ENCODE assay signal across 10 cellular contexts in the genomic region with DNA sequence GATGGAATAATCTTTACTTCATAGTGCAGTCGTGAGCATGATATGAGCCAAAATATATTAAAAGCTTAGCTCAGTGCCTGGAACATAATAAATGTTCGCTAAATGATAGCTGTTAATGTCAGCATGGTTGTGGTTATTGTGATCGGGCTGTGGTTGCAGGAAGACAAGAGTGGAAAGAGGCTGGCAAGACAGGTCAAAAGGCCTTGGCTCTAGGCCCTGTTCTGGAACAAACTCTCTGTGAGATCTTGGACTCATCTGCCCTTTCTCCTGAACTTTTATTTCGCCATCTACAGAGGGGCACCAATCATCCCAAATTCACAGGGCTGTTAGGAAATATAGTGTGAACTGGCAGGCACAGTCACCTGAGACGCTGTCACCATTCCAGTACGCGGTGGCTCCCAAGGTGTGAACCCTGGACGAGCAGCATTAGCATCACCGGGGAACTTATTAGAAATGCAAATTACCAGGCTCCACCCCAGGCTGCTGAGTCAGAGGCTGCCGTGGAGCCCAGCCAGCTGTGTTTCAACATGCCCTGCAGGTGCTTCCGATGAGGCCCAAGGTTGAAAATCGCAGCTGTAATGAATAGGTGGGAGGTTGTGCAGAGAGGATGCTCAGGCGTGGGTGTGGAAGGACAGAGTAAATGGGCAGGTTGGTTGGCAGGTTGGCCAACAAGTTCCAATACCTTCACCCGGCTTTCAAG. TPM values are rescaled to one million over a fixed set of nuclear protein-coding genes. Genes with fewer than 3 reads are reported as not detected.
DNase-seq lines count a peak whose midpoint lies in the region; ATAC-seq and TF ChIP-seq lines count a peak whose summit lies in the region.
"Had no signal": no experiment of that assay in that cellular context is flagged by ENCODE, and none has a peak within 500 bp of the region (broad histone marks: within the 10 kb centered on the region; RNA-seq: fewer than 3 reads in every experiment).

No MANE protein-coding gene starts in this region.

- peaks cover 25 to 49% of the 10 kb centered on the region in 2 donors for H3K4me1 Mint-ChIP-seq in natural killer cell
- peaks cover 18 to 35% of the 10 kb centered on the region in 2 donors for H3K4me1 Mint-ChIP-seq in natural killer cell treated with Interleukin-12 subunit alpha and Interleukin-12 subunit beta and Interleukin-15 and Interleukin-18, amount 100 ng/mL, for 72 hours (ENCODE audit: low read depth in 2 of 2)

- no peaks in the 10 kb centered on the region for H3K27me3 ChIP-seq in IMR-90 (ENCODE audit: control insufficient read depth, insufficient read depth, low read length)
- H3K27me3 ChIP-seq: BLaER1 had no signal

- no peaks in the 10 kb centered on the region for H3K36me3 Mint-ChIP-seq in natural killer cell
- H3K36me3 Mint-ChIP-seq in natural killer cell treated with Interleukin-12 subunit alpha and Interleukin-12 subunit beta and Interleukin-15 and Interleukin-18, amount 100 ng/mL, for 72 hours, result peaks cover 3% of the 10 kb centered on the region

- BruUV-seq in IMR-90 (replicated peaks; lab: Mats Ljungman, UMichigan), result no TSS peak

- H3K18ac ChIP-seq in IMR-90 (ENCODE audit: low read depth, low read length), result no peak overlapping the region

- no peaks in the 10 kb centered on the region for H3K27me3 Mint-ChIP-seq in natural killer cell (ENCODE audit: low read depth in 2 of 2)
- H3K27me3 Mint-ChIP-seq in natural killer cell treated with Interleukin-12 subunit alpha and Interleukin-12 subunit beta and Interleukin-15 and Interleukin-18, amount 100 ng/mL, for 72 hours, result no peaks in the 10 kb centered on the region

- H3K4me1 ChIP-seq in IMR-90 (ENCODE audit: control insufficient read depth, insufficient read depth, low read length), result no peaks in the 10 kb centered on the region
- H3K4me1 ChIP-seq: BLaER1 had no signal

- H3K9me3 ChIP-seq in IMR-90 (ENCODE audit: control insufficient read depth, insufficient read depth, low read length), result no peaks in the 10 kb centered on the region
- H3K9me3 ChIP-seq: BLaER1 had no signal

- H3K9me1 ChIP-seq in IMR-90 (ENCODE audit: insufficient read depth, low read length), result peaks cover 12% of the 10 kb centered on the region

- H3K36me3 ChIP-seq in IMR-90 (ENCODE audit: control insufficient read depth, insufficient read depth, low read length), result peaks cover 4% of the 10 kb centered on the region; the same call in 1 of the 2 replicates

- H3K9me3 Mint-ChIP-seq in natural killer cell, result no peaks in the 10 kb centered on the region
- no peaks in the 10 kb centered on the region for H3K9me3 Mint-ChIP-seq in natural killer cell treated with Interleukin-12 subunit alpha and Interleukin-12 subunit beta and Interleukin-15 and Interleukin-18, amount 100 ng/mL, for 72 hours

- H3K4me3 Mint-ChIP-seq in natural killer cell, result no peak overlapping the region
- H3K4me3 Mint-ChIP-seq in natural killer cell treated with Interleukin-12 subunit alpha and Interleukin-12 subunit beta and Interleukin-15 and Interleukin-18, amount 100 ng/mL, for 72 hours, result no peak overlapping the region

- intact Hi-C loops in natural killer cell (cut with micrococcal nuclease) (no loop called here), IMR-90 (cut with micrococcal nuclease) (no loop called here)

- no peak overlapping the region for H2BK15ac ChIP-seq in IMR-90 (ENCODE audit: low read depth, low read length)

- H4K8ac ChIP-seq in IMR-90 (ENCODE audit: low read depth in 2 of 2, low read length in 2 of 2), result no peak overlapping the region

- H4K20me1 ChIP-seq in IMR-90 (ENCODE audit: insufficient read depth, low read length), result no peaks in the 10 kb centered on the region
- H4K20me1 ChIP-seq: BLaER1 had no signal

- no peak overlapping the region for H3K9ac ChIP-seq in IMR-90 (ENCODE audit: low read depth, low read length)
- H3K9ac ChIP-seq: BLaER1 had no signal

- no peak overlapping the region for H4K91ac ChIP-seq in IMR-90 (ENCODE audit: insufficient read depth, low read depth, low read length)

- H3K4ac ChIP-seq in IMR-90 (ENCODE audit: low read depth, low read length), result no peak overlapping the region

- POLR2A ChIA-PET in IMR-90 (lab: Charles Lee; ENCODE audit: unreplicated experiment), result no interaction called here

- H2BK20ac ChIP-seq in IMR-90 (ENCODE audit: low read depth, low read length), result no peak overlapping the region

- 45% methylated on average over 4 of the region's 14 CpGs; no CpG with 5 or more reads in 1 of the 2 experiments for WGBS in IMR-90 (ENCODE audit: extremely low coverage in 2 of 2, insufficient read length in 1 of 2), 2 experiments

- TF ChIP-seq CTCF in natural killer cell (IDR thresholded peaks at IDR 0.05) (no peak), IMR-90 (conservative IDR thresholded peaks at IDR 0.05; ENCODE audit: low read depth, low read length) (no peak), choroid plexus epithelial cell (conservative IDR thresholded peaks at IDR 0.05; ENCODE audit: low read depth, low read length) (no peak)

- CTCF ChIA-PET in IMR-90 (lab: Yijun Ruan, JAX), result interaction anchor here (0.7 kb wide), 1 partner anchor 9 kb away, joined by 3 read pairs; no protein-coding TSS in a partner anchor

- no peak overlapping the region for H2BK120ac ChIP-seq in IMR-90 (ENCODE audit: low read depth, low read length)

- no peak for TF ChIP-seq RAD21 in IMR-90 (IDR thresholded peaks at IDR 0.05; ENCODE audit: low read length)

- peaks cover 0 to 12% of the 10 kb centered on the region in 2 experiments; a peak in 2 of 4 replicates for H3K79me1 ChIP-seq in IMR-90 (ENCODE audit: low read depth in 1 of 2, low read length in 2 of 2)

- no peak overlapping the region for H3K56ac ChIP-seq in IMR-90 (ENCODE audit: extremely low read depth, insufficient read depth, low read length)

- in situ Hi-C loops in IMR-90 (cut with MboI; ENCODE audit: low sequenced_read_pairs), result no loop called here

- no peak overlapping the region for H3K4me2 ChIP-seq in IMR-90 (ENCODE audit: low read depth, low read length)
- H3K4me2 ChIP-seq: BLaER1 had no signal

- H3K27ac Mint-ChIP-seq in natural killer cell, result peak overlapping the region; percentile 38 to 66
- H3K27ac Mint-ChIP-seq in natural killer cell treated with Interleukin-12 subunit alpha and Interleukin-12 subunit beta and Interleukin-15 and Interleukin-18, amount 100 ng/mL, for 72 hours, result peak overlapping the region in 1 of 2 donors; percentile 26

- no peak overlapping the region for H4K5ac ChIP-seq in IMR-90 (ENCODE audit: low read depth, low read length)

- no peak overlapping the region for H3K14ac ChIP-seq in IMR-90 (replicated peaks; ENCODE audit: low read depth, low read length)

- no peak overlapping the region for H3K4me3 ChIP-seq in IMR-90 (ENCODE audit: insufficient read depth, low read depth, low read length)
- no peak overlapping the region for H3K4me3 ChIP-seq in choroid plexus epithelial cell (ENCODE audit: low read depth, low read length)
- H3K4me3 ChIP-seq: BLaER1 had no signal

- dilution Hi-C loops in IMR-90 (cut with HindIII; ENCODE audit: low sequenced_read_pairs, unreplicated experiment), result no loop called here

- DNase-seq in natural killer cell (no peak), IMR-90 (no peak), choroid plexus epithelial cell (ENCODE audit: low read depth) (peak; percentile 59), putamen (ENCODE audit: low spot score) (no peak), NCI-H2227 (lab: John Stamatoyannopoulos, UW; ENCODE audit: unreplicated experiment) (no peak)
- DNase-seq in natural killer cell treated with Interleukin-12 subunit alpha and Interleukin-12 subunit beta and Interleukin-15 and Interleukin-18, amount 100 ng/mL, for 72 hours (ENCODE audit: low spot score), result no peak
- no peak for DNase-seq in activated CD4-positive, alpha-beta T cell treated with anti-CD3 and anti-CD28 coated beads, Interleukin-2, amount 50 U/mL, for 1 hour
- no peak for DNase-seq in stimulated activated naive CD4-positive, alpha-beta T cell (lab: John Stamatoyannopoulos, UW)
- DNase-seq: KBM-7 had no signal

- no peak overlapping the region for H2BK5ac ChIP-seq in IMR-90 (ENCODE audit: low read depth, low read length, poor library complexity, severe bottlenecking)

- no peak for TF ChIP-seq POLR2A in IMR-90 (IDR thresholded peaks at IDR 0.05; ENCODE audit: low read depth, low read length)

- no peak overlapping the region for H3K23ac ChIP-seq in IMR-90 (ENCODE audit: low read depth, low read length)

- no peak overlapping the region for H2AFZ ChIP-seq in IMR-90 (replicated peaks; ENCODE audit: low read length, poor library complexity)

- no peak overlapping the region for H2AK5ac ChIP-seq in IMR-90 (ENCODE audit: low read depth, low read length)

- ATAC-seq in natural killer cell, result no peak
- no peak for ATAC-seq in natural killer cell treated with Interleukin-12 subunit alpha and Interleukin-12 subunit beta and Interleukin-15 and Interleukin-18, amount 100 ng/mL, for 72 hours
- ATAC-seq in IMR-90 (ENCODE audit: low read depth), result no peak

- H2AK9ac ChIP-seq in IMR-90 (replicated peaks; ENCODE audit: low read depth, low read length, poor library complexity), result peak overlapping the region; percentile 23

- H3K27ac ChIP-seq in IMR-90 (ENCODE audit: insufficient read depth, low read length), result no peak overlapping the region
- H3K27ac ChIP-seq: BLaER1 had no signal

TF ChIP-seq in IMR-90, 13 proteins besides CTCF, POLR2A, EP300 and RAD21:
- no peak for TF ChIP-seq SMC3 (IDR thresholded peaks at IDR 0.05; ENCODE audit: low read depth, low read length)
TF ChIP-seq in IMR-90: peak in this region for 0.

RNA-seq across cellular contexts. Expression of a gene that starts 50.2 kb away (rescaled TPM):
- total RNA-seq in natural killer cell (10 to 100 TPM; 37.0 to 48.4 (median 47.6) TPM), IMR-90 (2012; rRNA removed) (9.7 and 13.1 TPM in 2 replicates)
- total RNA-seq in natural killer cell treated with Interleukin-12 subunit alpha and Interleukin-12 subunit beta and Interleukin-15 and Interleukin-18, amount 100 ng/mL, for 72 hours, result 10 to 100 TPM; 20.4 to 32.8 TPM
- polyA plus RNA-seq in IMR-90 (2012; rRNA removed), result 17.6 and 21.3 TPM in 2 replicates
- 10.6 and 11.4 TPM in 2 replicates for polyA plus RNA-seq in IMR-90 (2012; cell fraction: cytosol; rRNA removed)
- 9.1 and 28.3 TPM in 2 replicates for polyA plus RNA-seq in IMR-90 (2012; cell fraction: nucleus; rRNA removed; ENCODE audit: low replicate concordance)
